Comparison of ENCODE assay signal across 8 cellular contexts in genomic region chr7:114924066-114924712, GRCh38. TPM values are rescaled to one million over a fixed set of nuclear protein-coding genes. Genes with fewer than 3 reads are reported as not detected.
DNase-seq lines count a peak whose midpoint lies in the region; ATAC-seq, FAIRE-seq and TF ChIP-seq lines count a peak whose summit lies in the region.

No MANE protein-coding gene starts in this region.

- BruUV-seq in GM12878 (replicated peaks; lab: Mats Ljungman, UMichigan) = TSS peak; percentile 59

- CTCF ChIA-PET in GM12878 (lab: Yijun Ruan, JAX) = interaction anchor here (0.7 to 7.8 kb wide), 9 partner anchors 9 to 434 kb away, joined by 3 to 48 read pairs (median 7); no protein-coding TSS in a partner anchor

- H3K79me2 ChIP-seq in GM12878 (ENCODE audit: control insufficient read depth, insufficient read depth, low read length) (peaks cover 86% of the 10 kb centered on the region), parathyroid adenoma (no peaks in the 10 kb centered on the region)

- TF ChIP-seq EP300 in GM12878 (IDR thresholded peaks at IDR 0.05; ENCODE audit: borderline replicate concordance in 1 of 2, control insufficient read depth in 1 of 2, low read depth in 2 of 2, low read length in 2 of 2) = no peak

- no peaks in the 10 kb centered on the region for H3K27me3 ChIP-seq in GM12878 (replicated peaks in 1 of 2; ENCODE audit: control insufficient read depth in 2 of 2, insufficient read depth in 2 of 2, low read length in 1 of 2)
- H3K27me3 ChIP-seq in parathyroid adenoma (ENCODE audit: control insufficient read depth, insufficient read depth, low read length) = no peaks in the 10 kb centered on the region
- H3K27me3 ChIP-seq in neuronal stem cell (ENCODE audit: control insufficient read depth in 3 of 3, insufficient read depth in 3 of 3, low read depth in 1 of 3, low read length in 3 of 3) = no peaks in the 10 kb centered on the region

- no peaks in the 10 kb centered on the region for H4K20me1 ChIP-seq in GM12878 (ENCODE audit: control insufficient read depth, insufficient read depth)

- H2BK12ac ChIP-seq in neuronal stem cell (ENCODE audit: low read length) = no peak overlapping the region

- H3K4me2 ChIP-seq in GM12878 (ENCODE audit: control insufficient read depth, insufficient read depth) (peak overlapping the region; percentile 88), parathyroid adenoma (ENCODE audit: low read length) (no peak overlapping the region), neuronal stem cell (ENCODE audit: insufficient read depth, low read length, poor library complexity, severe bottlenecking) (no peak overlapping the region)

- H3K27ac ChIP-seq in GM12878 (ENCODE audit: control insufficient read depth, insufficient read depth) (peak overlapping the region; percentile 92), parathyroid adenoma (peak overlapping the region; percentile 45), neuronal stem cell (replicated peaks; ENCODE audit: low read length) (no peak overlapping the region)

- H2AFZ ChIP-seq in GM12878 (ENCODE audit: control insufficient read depth, low read depth, low read length) (no peak overlapping the region), parathyroid adenoma (peak overlapping the region; percentile 59), neuronal stem cell (ENCODE audit: low read length) (no peak overlapping the region)

- no peak for TF ChIP-seq RAD21 in GM12878 (IDR thresholded peaks at IDR 0.05; ENCODE audit: insufficient read depth, low read depth, low read length)

- 2% methylated on average over 4 of the region's 4 CpGs for WGBS in GM12878 (ENCODE audit: insufficient coverage, insufficient replicate concordance, low lambda C conversion rate, missing lambda C conversion rate)
- WGBS in neuronal stem cell (ENCODE audit: extremely low coverage in 2 of 2, insufficient read length in 2 of 2, insufficient replicate concordance in 1 of 2), 2 donors = no CpG with 5 or more reads among the region's 4 CpGs

- H3K23ac ChIP-seq in neuronal stem cell (ENCODE audit: low read depth, low read length, poor library complexity) = no peak overlapping the region

- no peaks in the 10 kb centered on the region for H3K79me1 ChIP-seq in neuronal stem cell (ENCODE audit: low read depth, low read length)

- TF ChIP-seq CTCF in GM12878 (IDR thresholded peaks at IDR 0.05 in 2 of 3, conservative IDR thresholded peaks at IDR 0.05 in 1 of 3; ENCODE audit: control insufficient read depth in 2 of 3, extremely low read depth in 1 of 3, insufficient read depth in 1 of 3, low read depth in 3 of 3, low read length in 3 of 3) (no peak), parathyroid adenoma (IDR thresholded peaks at IDR 0.05) (no peak)

- H3K9ac ChIP-seq in GM12878 (ENCODE audit: control insufficient read depth, insufficient read depth, low read length) (peak overlapping the region; percentile 89), parathyroid adenoma (no peak overlapping the region), neuronal stem cell (ENCODE audit: low read depth, low read length, poor library complexity) (no peak overlapping the region)

- no peak overlapping the region for H2BK120ac ChIP-seq in neuronal stem cell (ENCODE audit: low read depth, low read length)

- H4K8ac ChIP-seq in neuronal stem cell (ENCODE audit: low read depth, low read length) = no peak overlapping the region

- H3K18ac ChIP-seq in neuronal stem cell (ENCODE audit: low read length) = no peak overlapping the region

- H2BK5ac ChIP-seq in neuronal stem cell (ENCODE audit: low read length) = no peak overlapping the region

- no peak overlapping the region for H2BK15ac ChIP-seq in neuronal stem cell (ENCODE audit: low read length)

- H3K4ac ChIP-seq in neuronal stem cell (ENCODE audit: low read length) = no peak overlapping the region

- ATAC-seq in HG02870 (IDR thresholded peaks at IDR 0.05; ENCODE audit: unreplicated experiment) (peak; percentile 18), GM12878 (peak; percentile 30), HG03135 (IDR thresholded peaks at IDR 0.05; ENCODE audit: unreplicated experiment) (no peak)

- peak overlapping the region; percentile 85 for H3K4me3 ChIP-seq in GM12878
- no peak overlapping the region for H3K4me3 ChIP-seq in parathyroid adenoma (ENCODE audit: low read depth, low read length)
- peak overlapping the region in 1 of 2 donors; percentile 69 for H3K4me3 ChIP-seq in neuronal stem cell (ENCODE audit: low read length in 2 of 2)

- H2AK5ac ChIP-seq in neuronal stem cell (ENCODE audit: low read depth, low read length) = no peak overlapping the region

- FAIRE-seq in GM12891 (lab: Jason Lieb, UNC) (peak; percentile 40), GM12878 (lab: Jason Lieb, UNC) (peak; percentile 18)

- no peak for DNase-seq in GM12891 (ENCODE audit: insufficient read length, low spot score)
- DNase-seq in GM12878 (ENCODE audit: low read depth, low spot score) = no peak
- DNase-seq in neuronal stem cell (ENCODE audit: low spot score) = no peak
- DNase-seq in pons (ENCODE audit: low spot score) = no peak
- no peak for DNase-seq in NCI-H2081 (lab: John Stamatoyannopoulos, UW)

- RAD21 ChIA-PET in GM12878 (lab: Charles Lee; ENCODE audit: unreplicated experiment) = interaction anchor here (0.6 to 5.6 kb wide), 16 partner anchors 7 to 445 kb away, joined by 3 to 80 read pairs (median 4); no protein-coding TSS in a partner anchor

- H3K9me3 ChIP-seq in GM12878 (replicated peaks; ENCODE audit: control insufficient read depth, insufficient read depth, low read length) (no peaks in the 10 kb centered on the region), parathyroid adenoma (ENCODE audit: control insufficient read depth, low read length) (no peaks in the 10 kb centered on the region), neuronal stem cell (replicated peaks in 1 of 2; ENCODE audit: control insufficient read depth in 2 of 2, insufficient read depth in 1 of 2, low read depth in 1 of 2, low read length in 2 of 2) (no peaks in the 10 kb centered on the region)

- TF ChIP-seq POLR2A in GM12891 (IDR thresholded peaks at IDR 0.05; ENCODE audit: low read depth, low read length) (no peak), GM12878 (IDR thresholded peaks at IDR 0.05; ENCODE audit: low read depth, low read length) (no peak)

- H3K36me3 ChIP-seq in GM12878 (ENCODE audit: control insufficient read depth in 2 of 2, insufficient read depth in 2 of 2, low read length in 1 of 2) = no peaks in the 10 kb centered on the region
- no peaks in the 10 kb centered on the region for H3K36me3 ChIP-seq in parathyroid adenoma (ENCODE audit: control insufficient read depth, insufficient read depth, low read length)
- peaks cover 0 to 7% of the 10 kb centered on the region in 2 donors for H3K36me3 ChIP-seq in neuronal stem cell (replicated peaks in 1 of 2; ENCODE audit: control insufficient read depth in 2 of 2, insufficient read depth in 2 of 2, low read length in 2 of 2)

- H3K4me1 ChIP-seq in GM12878 (ENCODE audit: control insufficient read depth, insufficient read depth, low read length) = peaks cover 10% of the 10 kb centered on the region
- peaks cover 6% of the 10 kb centered on the region for H3K4me1 ChIP-seq in parathyroid adenoma
- H3K4me1 ChIP-seq in neuronal stem cell (ENCODE audit: control insufficient read depth in 2 of 2, insufficient read depth in 1 of 2, low read depth in 1 of 2, low read length in 2 of 2) = peaks cover 0 to 3% of the 10 kb centered on the region in 2 donors

- SMC1A ChIA-PET in GM12878 (lab: Charles Lee; ENCODE audit: uncharacterized antibody, unreplicated experiment) = interaction anchor here (0.7 to 5.7 kb wide), 18 partner anchors 8 to 473 kb away, joined by 3 to 154 read pairs (median 3); no protein-coding TSS in a partner anchor

- POLR2A ChIA-PET in GM12878 (lab: Charles Lee) = interaction anchor here (0.7 to 2.6 kb wide), 9 partner anchors 9 to 91 kb away, joined by 3 to 19 read pairs (median 4); no protein-coding TSS in a partner anchor

- in situ Hi-C loops in GM12878 (cut with MboI) = no loop called here

- intact Hi-C loops in GM12878 (cut with micrococcal nuclease; ENCODE audit: unreplicated experiment) = loop anchor here (5.0 kb wide), 1 partner anchor 292 kb away; no protein-coding TSS in a partner anchor

- no peak overlapping the region for H4K91ac ChIP-seq in neuronal stem cell (ENCODE audit: low read depth, low read length, poor library complexity)

- no peak overlapping the region for H3K14ac ChIP-seq in neuronal stem cell (ENCODE audit: low read length)

TF ChIP-seq in GM12891, 5 proteins besides CTCF, POLR2A, EP300 and RAD21 (continues in another document):
- TF ChIP-seq SPI1 (IDR thresholded peaks at IDR 0.05; ENCODE audit: low read depth, low read length) (no peak), PAX5 (IDR thresholded peaks at IDR 0.05; ENCODE audit: insufficient read depth, low read length, severe bottlenecking) (no peak), TAF1 (IDR thresholded peaks at IDR 0.05; ENCODE audit: low read depth, low read length) (no peak), POU2F2 (IDR thresholded peaks at IDR 0.05; ENCODE audit: low read depth, low read length) (no peak)

TF ChIP-seq in GM12878, 131 proteins besides CTCF, POLR2A, EP300 and RAD21:
- peak; percentile 84 for TF ChIP-seq RAD51 (IDR thresholded peaks at IDR 0.05)
- no peak for TF ChIP-seq POU2F2 (IDR thresholded peaks at IDR 0.05; ENCODE audit: borderline replicate concordance, low read depth, low read length)

RNA-seq across cellular contexts. Expression of gene MDFIC, which starts 2.3 kb away (rescaled TPM):
- 46.9 TPM for polyA plus RNA-seq in GM12891 (2012; ENCODE audit: low read depth, missing spikeins)
- 50.7 and 52.3 TPM in 2 replicates for total RNA-seq in GM12878 (2013; cell fraction: nucleolus; rRNA removed)
- total RNA-seq in GM12878 (2014; rRNA removed) = 49.3 and 57.8 TPM in 2 replicates
- total RNA-seq in GM12878 (2014; rRNA removed; fragmentation: Illumina TruSeq; extraction: Trizol) = 54.7 and 58.4 TPM in 2 replicates
- 39.0 and 50.5 TPM in 2 replicates for total RNA-seq in GM12878 (2021)
- polyA plus RNA-seq in GM12878 (2011; ENCODE audit: low read depth) = 17.2 TPM
- polyA plus RNA-seq in GM12878 (2011; rRNA removed) = 50.9 and 68.6 TPM in 2 replicates
- polyA plus RNA-seq in GM12878 (2011; cell fraction: cytosol; rRNA removed) = 25.8 and 32.4 TPM in 2 replicates
- polyA plus RNA-seq in GM12878 (2011; cell fraction: nucleus; rRNA removed) = 19.3 TPM in 2 replicates
- 36.3 and 36.8 TPM in 2 replicates for polyA plus RNA-seq in GM12878 (2012)
- 42.6 and 53.0 TPM in 2 replicates for polyA plus RNA-seq in GM12878 (2014; fragmentation: Illumina TruSeq; extraction: Trizol)
- polyA plus RNA-seq in GM12878 (2014; fragmentation: Nextera tagmentation; extraction: Ambion mirVana) = 10 to 100 TPM; 11.5 to 16.1 TPM
- 37.5 and 38.7 TPM in 2 replicates for polyA plus RNA-seq in GM12878 (2014; rRNA removed)
- 10 to 100 TPM in 1 of 2 experiments, 1 to 10 TPM in 1; 7.3 to 35.3 TPM for polyA plus RNA-seq in GM12878 (2016; fragmentation: Nextera tagmentation; extraction: Ambion mirVana)
- polyA minus RNA-seq in GM12878 (2011; rRNA and poly(A)+ RNA removed) = 45.8 and 82.7 TPM in 2 replicates
- polyA minus RNA-seq in GM12878 (2011; cell fraction: cytosol; rRNA and poly(A)+ RNA removed) = 27.0 and 34.0 TPM in 2 replicates
- polyA minus RNA-seq in GM12878 (2011; cell fraction: nucleus; rRNA and poly(A)+ RNA removed) = 20.1 and 42.3 TPM in 2 replicates
- 11.9 TPM for polyA plus RNA-seq in neuronal stem cell (2013, experiment 1 of 2)
- polyA plus RNA-seq in neuronal stem cell (2013, experiment 2 of 2) = 12.3 TPM
